ENCODE assay signal across 28 cellular contexts in genomic region chr3:64272271-64272670, GRCh38.
"Had no signal": no experiment of that assay in that cellular context is flagged by ENCODE, and none has a peak within 500 bp of the region (broad histone marks: within the 10 kb centered on the region; RNA-seq: fewer than 3 reads in every experiment).

No MANE protein-coding gene starts in this region.

- FAIRE-seq: islet of Langerhans, kidney, pancreas, urothelium cell line had no signal

- H3K9me3 ChIP-seq: left lung, lower lobe of right lung, pancreas, prostate gland, right lobe of liver, stomach, testis, thyroid gland, transverse colon, upper lobe of right lung had no signal

- H3K27ac ChIP-seq: heart left ventricle, left lung, lower lobe of right lung, pancreas, prostate gland, right lobe of liver, stomach, testis, thyroid gland, transverse colon, upper lobe of right lung had no signal

- H3K4me2 ChIP-seq: smooth muscle cell had no signal

- H3K36me3 ChIP-seq: heart left ventricle, left lung, lower lobe of right lung, pancreas, prostate gland, right lobe of liver, stomach, thyroid gland, transverse colon, upper lobe of right lung had no signal

- H3K27me3 ChIP-seq: heart left ventricle, pancreas, right lobe of liver, testis, thyroid gland, upper lobe of right lung had no signal

- H3K4me3 ChIP-seq: heart left ventricle, left lung, lower lobe of right lung, pancreas, prostate gland, right lobe of liver, smooth muscle cell, stomach, testis, thyroid gland, transverse colon, upper lobe of right lung had no signal

- ATAC-seq: heart left ventricle; left colon; left lung; lower lobe of right lung; natural killer cell; pancreas; right lobe of liver; stimulated activated naive B cell treated with anti-CD40 and anti-IgM and Interleukin-4, amounts not matched to agents 10 μg/mL and 1 μg/mL and 100 μg/mL, for 72 hours; stimulated activated naive CD8-positive, alpha-beta T cell treated with anti-CD3 and anti-CD28 coated beads, Interleukin-15, Interleukin-2, amounts not matched to agents 100 U/mL and 50 U/mL, for 24 hours; upper lobe of right lung had no signal

- DNase-seq: heart left ventricle; hypothalamus; immature natural killer cell; kidney; left colon; left lung; lower lobe of right lung; mammary epithelial cell; naive B cell; natural killer cell; nephron progenitor cell; pancreas; posterior cingulate gyrus; right lobe of liver; stimulated activated CD4-positive, alpha-beta T cell treated with anti-CD3 and anti-CD28 coated beads, Interleukin-1b, Interleukin-23, amount 100 ng/mL, for 48 hours; stimulated activated CD4-positive, alpha-beta T cell treated with anti-CD3 and anti-CD28 coated beads, Interleukin-2, amount 100 ng/mL, for 48 hours; stimulated activated CD4-positive, alpha-beta T cell treated with anti-CD3 and anti-CD28 coated beads, Interleukin-4, amount 100 ng/mL, for 4 hours; stimulated activated naive B cell treated with anti-CD40 and anti-IgM and Interleukin-4, amounts not matched to agents 10 μg/mL and 1 μg/mL and 100 μg/mL, for 72 hours; stimulated activated naive CD8-positive, alpha-beta T cell treated with anti-CD3 and anti-CD28 coated beads, Interleukin-15, Interleukin-2, amounts not matched to agents 100 U/mL and 50 U/mL, for 24 hours; stomach; testis; thyroid gland; transverse colon; upper lobe of right lung had no signal
